ENCODE assay signal across 8 cellular contexts in genomic region chr7:43906327-43907010, GRCh38. TPM values are rescaled to one million over a fixed set of nuclear protein-coding genes. Genes with fewer than 3 reads are reported as not detected.
DNase-seq lines count a peak whose midpoint lies in the region; ATAC-seq and TF ChIP-seq lines count a peak whose summit lies in the region.

A gene with protein sequence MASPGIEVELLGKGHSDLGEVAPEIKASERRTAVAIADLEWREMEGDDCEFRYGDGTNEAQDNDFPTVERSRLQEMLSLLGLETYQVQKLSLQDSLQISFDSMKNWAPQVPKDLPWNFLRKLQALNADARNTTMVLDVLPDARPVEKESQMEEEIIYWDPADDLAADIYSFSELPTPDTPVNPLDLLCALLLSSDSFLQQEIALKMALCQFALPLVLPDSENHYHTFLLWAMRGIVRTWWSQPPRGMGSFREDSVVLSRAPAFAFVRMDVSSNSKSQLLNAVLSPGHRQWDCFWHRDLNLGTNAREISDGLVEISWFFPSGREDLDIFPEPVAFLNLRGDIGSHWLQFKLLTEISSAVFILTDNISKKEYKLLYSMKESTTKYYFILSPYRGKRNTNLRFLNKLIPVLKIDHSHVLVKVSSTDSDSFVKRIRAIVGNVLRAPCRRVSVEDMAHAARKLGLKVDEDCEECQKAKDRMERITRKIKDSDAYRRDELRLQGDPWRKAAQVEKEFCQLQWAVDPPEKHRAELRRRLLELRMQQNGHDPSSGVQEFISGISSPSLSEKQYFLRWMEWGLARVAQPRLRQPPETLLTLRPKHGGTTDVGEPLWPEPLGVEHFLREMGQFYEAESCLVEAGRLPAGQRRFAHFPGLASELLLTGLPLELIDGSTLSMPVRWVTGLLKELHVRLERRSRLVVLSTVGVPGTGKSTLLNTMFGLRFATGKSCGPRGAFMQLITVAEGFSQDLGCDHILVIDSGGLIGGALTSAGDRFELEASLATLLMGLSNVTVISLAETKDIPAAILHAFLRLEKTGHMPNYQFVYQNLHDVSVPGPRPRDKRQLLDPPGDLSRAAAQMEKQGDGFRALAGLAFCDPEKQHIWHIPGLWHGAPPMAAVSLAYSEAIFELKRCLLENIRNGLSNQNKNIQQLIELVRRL (minus strand): TSS chr7:43906596. CDS start chr7:43906575, 21 bp downstream.

- no peaks in the 10 kb centered on the region for H3K9me3 Mint-ChIP-seq in activated naive CD4-positive, alpha-beta T cell treated with anti-CD3 and anti-CD28 coated beads for 36 hours

- 1% methylated on average over 25 to 28 of the region's 74 CpGs for WGBS in tibial nerve, 2 donors

- ATAC-seq in HG03432 (IDR thresholded peaks at IDR 0.05; ENCODE audit: unreplicated experiment) (peak; percentile 88), RWPE2 (ENCODE audit: low read depth) (peak; percentile 68), omental fat pad (ENCODE audit: low FRiP score) (peak; percentile 49)

- H3K4me3 Mint-ChIP-seq in activated naive CD4-positive, alpha-beta T cell treated with anti-CD3 and anti-CD28 coated beads for 36 hours = peak within 1 kb of the TSS; percentile 92

- H3K27ac ChIP-seq in RWPE2 (ENCODE audit: poor library complexity, severe bottlenecking) (peak within 1 kb of the TSS; percentile 80), tibial nerve (peak within 1 kb of the TSS; percentile 87 to 95 (median 89))

- H3K36me3 Mint-ChIP-seq in activated naive CD4-positive, alpha-beta T cell treated with anti-CD3 and anti-CD28 coated beads for 36 hours (ENCODE audit: low read depth) = peaks cover 5% of the 10 kb centered on the region

- intact Hi-C loops in activated naive CD4-positive, alpha-beta T cell treated with anti-CD3 and anti-CD28 coated beads for 36 hours (cut with micrococcal nuclease) = loop anchor here (1.0 kb wide), 2 partner anchors 20 to 37 kb away; partner anchors contain the start of genes MRPS24 and UBE2D4

- H3K4me1 Mint-ChIP-seq in activated naive CD4-positive, alpha-beta T cell treated with anti-CD3 and anti-CD28 coated beads for 36 hours (ENCODE audit: low read depth) = peaks cover 35% of the 10 kb centered on the region

- H3K4me1 ChIP-seq in RWPE2 (ENCODE audit: insufficient read depth, poor library complexity, severe bottlenecking) (peaks cover 17% of the 10 kb centered on the region), tibial nerve (peaks cover 0 to 38% (median 12%) of the 10 kb centered on the region in 4 donors)

- H3K27me3 ChIP-seq in BJ (ENCODE audit: control insufficient read depth, insufficient read depth, low read length) (no peaks in the 10 kb centered on the region), RWPE2 (ENCODE audit: insufficient read depth, poor library complexity, severe bottlenecking) (no peaks in the 10 kb centered on the region), tibial nerve (no peaks in the 10 kb centered on the region)

- DNase-seq in BJ (ENCODE audit: low read depth) (no peak), RWPE2 (ENCODE audit: low spot score) (no peak), glomerular endothelial cell (ENCODE audit: extremely low read depth, low read depth, low spot score) (no peak), omental fat pad (ENCODE audit: low spot score) (no peak), tibial nerve (ENCODE audit: low spot score in 2 of 2) (no peak)
- peak; percentile 54 for DNase-seq in activated naive CD4-positive, alpha-beta T cell treated with anti-CD3 and anti-CD28 coated beads for 36 hours

- no peak for TF ChIP-seq EP300 in tibial nerve (IDR thresholded peaks at IDR 0.05)

- H3K9me3 ChIP-seq in RWPE2 (ENCODE audit: severe bottlenecking) (no peaks in the 10 kb centered on the region), tibial nerve (no peaks in the 10 kb centered on the region)

- POLR2A ChIA-PET in BJ (lab: Charles Lee) = no interaction called here

- TF ChIP-seq POLR2A in GM19099 (IDR thresholded peaks at IDR 0.05; ENCODE audit: extremely low read depth, insufficient read length, low read depth) (peak; percentile 69), tibial nerve (IDR thresholded peaks at IDR 0.05) (peak; percentile 10 to 51)

- H3K27ac Mint-ChIP-seq in activated naive CD4-positive, alpha-beta T cell treated with anti-CD3 and anti-CD28 coated beads for 36 hours = peak within 1 kb of the TSS; percentile 91

- no peaks in the 10 kb centered on the region for H3K27me3 Mint-ChIP-seq in activated naive CD4-positive, alpha-beta T cell treated with anti-CD3 and anti-CD28 coated beads for 36 hours (ENCODE audit: low read depth)

- peak within 1 kb of the TSS; percentile 75 for H3K4me3 ChIP-seq in BJ (ENCODE audit: low read depth, low read length)
- H3K4me3 ChIP-seq in RWPE2 (ENCODE audit: severe bottlenecking) = peak within 1 kb of the TSS; percentile 80
- H3K4me3 ChIP-seq in tibial nerve = peak within 1 kb of the TSS; percentile 60 to 90 (median 74)

- peaks cover 1% of the 10 kb centered on the region for H3K36me3 ChIP-seq in BJ (ENCODE audit: control insufficient read depth, insufficient read depth, low read length)
- H3K36me3 ChIP-seq in RWPE2 (ENCODE audit: low read depth) = no peaks in the 10 kb centered on the region
- no peaks in the 10 kb centered on the region for H3K36me3 ChIP-seq in tibial nerve

- CTCF ChIA-PET in BJ (lab: Yijun Ruan, JAX) = interaction anchor here (1.2 kb wide), 1 partner anchor 20 kb away, joined by 4 read pairs; the partner anchor contains the start of gene UBE2D4
- CTCF ChIA-PET in activated naive CD4-positive, alpha-beta T cell treated with anti-CD3 and anti-CD28 coated beads for 36 hours (lab: Charles Lee) = no interaction called here

- TF ChIP-seq CTCF in BJ (IDR thresholded peaks at IDR 0.05; ENCODE audit: insufficient read depth, low read depth, low read length) (no peak), RWPE2 (IDR thresholded peaks at IDR 0.05; ENCODE audit: poor library complexity, severe bottlenecking) (no peak), omental fat pad (IDR thresholded peaks at IDR 0.05) (no peak), tibial nerve (IDR thresholded peaks at IDR 0.05) (no peak)

RNA-seq across cellular contexts. Expression of the gene that starts here (rescaled TPM):
- 34.3 and 41.6 TPM in 2 replicates for polyA plus RNA-seq in BJ (2011; rRNA removed)
- polyA minus RNA-seq in BJ (2011; rRNA and poly(A)+ RNA removed) = 20.9 and 36.3 TPM in 2 replicates
- total RNA-seq in activated naive CD4-positive, alpha-beta T cell treated with anti-CD3 and anti-CD28 coated beads for 36 hours = 10 to 100 TPM; 21.5 to 23.9 TPM
- 17.4 and 21.2 TPM in 2 replicates for total RNA-seq in glomerular endothelial cell
- total RNA-seq in omental fat pad = 10 to 100 TPM; 25.2 to 45.3 (median 25.6) TPM
- 10 to 100 TPM; 25.7 to 32.0 (median 28.8) TPM for total RNA-seq in tibial nerve
